ENCODE assay signal across 1 cellular context in the genomic region with DNA sequence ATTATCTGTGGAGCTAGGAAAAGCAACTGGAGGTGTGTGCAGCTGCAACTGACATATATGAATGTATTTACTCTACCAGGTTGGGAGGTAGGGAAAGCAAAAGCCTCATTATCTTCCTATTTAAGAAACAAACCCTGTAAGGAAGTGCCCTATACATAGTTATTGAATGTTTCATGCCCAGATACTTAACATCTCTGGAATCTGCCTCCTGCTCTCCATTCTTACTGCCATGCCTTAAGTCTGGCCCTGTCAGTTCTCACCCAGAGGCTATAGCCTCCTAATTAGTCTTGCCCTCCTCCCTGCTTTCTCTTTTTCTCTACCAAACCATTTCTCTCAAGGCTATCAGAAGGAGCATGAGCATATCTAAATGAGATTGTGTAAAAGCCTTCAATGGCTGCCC.
TF ChIP-seq lines count a peak whose summit lies in the region.

No MANE protein-coding gene starts in this region.

TF ChIP-seq in IMR-90, 13 proteins besides CTCF, POLR2A, EP300 and RAD21 (continued from another document):
- TF ChIP-seq ELK1 (IDR thresholded peaks at IDR 0.05; ENCODE audit: borderline replicate concordance, low read depth, low read length) = no peak
